In genomic region chr10:11448190-11448544, GRCh38 we compare ENCODE assay signal across 10 cellular contexts.
DNase-seq lines count a peak whose midpoint lies in the region; ATAC-seq and TF ChIP-seq lines count a peak whose summit lies in the region.
"Had no signal": no experiment of that assay in that cellular context is flagged by ENCODE, and none has a peak within 500 bp of the region (broad histone marks: within the 10 kb centered on the region; RNA-seq: fewer than 3 reads in every experiment).

No MANE protein-coding gene starts in this region.

- no peaks in the 10 kb centered on the region for H3K9me3 ChIP-seq in DND-41 (ENCODE audit: insufficient read depth, low read length, severe bottlenecking)

- H4K20me1 ChIP-seq in DND-41 (ENCODE audit: insufficient read depth, low read length), result no peaks in the 10 kb centered on the region

- POLR2A ChIA-PET in activated CD8-positive, alpha-beta T cell treated with anti-CD3 and anti-CD28 coated beads for 36 hours (lab: Charles Lee), result interaction anchor here (0.7 kb wide), 1 partner anchor 12 kb away, joined by 3 read pairs; no protein-coding TSS in a partner anchor

- no peak overlapping the region for H2AFZ ChIP-seq in DND-41 (ENCODE audit: low read depth, low read length)

- DNase-seq in DND-41 (no peak), NCI-H1048 (lab: John Stamatoyannopoulos, UW) (no peak), sciatic nerve (ENCODE audit: low spot score) (no peak)
- DNase-seq in activated CD8-positive, alpha-beta T cell treated with anti-CD3 and anti-CD28 coated beads for 36 hours, result no peak
- no peak for DNase-seq in activated CD4-positive, CD25-positive, alpha-beta regulatory T cell (lab: John Stamatoyannopoulos, UW)
- DNase-seq: stimulated activated naive CD8-positive, alpha-beta T cell treated with anti-CD3 and anti-CD28 coated beads, Interleukin-15, Interleukin-2, amounts not matched to agents 100 U/mL and 50 U/mL, for 24 hours had no signal

- no peak overlapping the region for H3K27ac ChIP-seq in DND-41 (ENCODE audit: low read length)

- H3K27me3 Mint-ChIP-seq in activated CD8-positive, alpha-beta T cell treated with anti-CD3 and anti-CD28 coated beads for 36 hours, result no peaks in the 10 kb centered on the region

- H3K4me3 ChIP-seq in DND-41 (ENCODE audit: low read depth in 1 of 2, low read length in 2 of 2), result no peak overlapping the region
- H3K4me3 ChIP-seq: lung had no signal

- H3K4me2 ChIP-seq in DND-41 (ENCODE audit: insufficient read depth, low read length), result no peak overlapping the region

- no peak overlapping the region for H3K4me3 Mint-ChIP-seq in activated CD8-positive, alpha-beta T cell treated with anti-CD3 and anti-CD28 coated beads for 36 hours

- ATAC-seq in DND-41 (ENCODE audit: insufficient read depth, low read depth) (peak; percentile 33; the same call in 1 of the 3 replicates), GM19324 (IDR thresholded peaks at IDR 0.05; ENCODE audit: low FRiP score, unreplicated experiment) (peak; percentile 68), HG02840 (IDR thresholded peaks at IDR 0.05; ENCODE audit: low FRiP score, unreplicated experiment) (peak; percentile 48), HG03575 (IDR thresholded peaks at IDR 0.05; ENCODE audit: extremely low read depth, insufficient number of reproducible peaks, low FRiP score, unreplicated experiment) (peak; percentile 30), sciatic nerve (no peak)
- no peak for ATAC-seq in activated CD8-positive, alpha-beta T cell treated with anti-CD3 and anti-CD28 coated beads for 36 hours
- ATAC-seq: stimulated activated naive CD8-positive, alpha-beta T cell treated with anti-CD3 and anti-CD28 coated beads, Interleukin-15, Interleukin-2, amounts not matched to agents 100 U/mL and 50 U/mL, for 24 hours had no signal

- no peak overlapping the region for H3K9ac ChIP-seq in DND-41 (ENCODE audit: low read depth, low read length)

- H3K27me3 ChIP-seq in DND-41 (ENCODE audit: insufficient read depth, low read length, poor library complexity), result no peaks in the 10 kb centered on the region

- no peaks in the 10 kb centered on the region for H3K4me1 ChIP-seq in DND-41 (ENCODE audit: insufficient read depth, low read length)

- no peaks in the 10 kb centered on the region for H3K9me3 Mint-ChIP-seq in activated CD8-positive, alpha-beta T cell treated with anti-CD3 and anti-CD28 coated beads for 36 hours

- no peaks in the 10 kb centered on the region for H3K79me2 ChIP-seq in DND-41 (ENCODE audit: insufficient read depth, low read length)

- CTCF ChIA-PET in activated CD8-positive, alpha-beta T cell treated with anti-CD3 and anti-CD28 coated beads for 36 hours (lab: Charles Lee), result no interaction called here

- peaks cover 2% of the 10 kb centered on the region for H3K4me1 Mint-ChIP-seq in activated CD8-positive, alpha-beta T cell treated with anti-CD3 and anti-CD28 coated beads for 36 hours (ENCODE audit: low read depth)

- no peak overlapping the region for H3K27ac Mint-ChIP-seq in activated CD8-positive, alpha-beta T cell treated with anti-CD3 and anti-CD28 coated beads for 36 hours

- no peaks in the 10 kb centered on the region for H3K36me3 ChIP-seq in DND-41 (ENCODE audit: insufficient read depth, low read length)

- no peaks in the 10 kb centered on the region for H3K36me3 Mint-ChIP-seq in activated CD8-positive, alpha-beta T cell treated with anti-CD3 and anti-CD28 coated beads for 36 hours (ENCODE audit: low read depth)

- TF ChIP-seq CTCF in DND-41 (IDR thresholded peaks at IDR 0.05; ENCODE audit: borderline replicate concordance, extremely low read depth, low read length, poor library complexity, severe bottlenecking), result no peak
- no peak for TF ChIP-seq CTCF in activated CD8-positive, alpha-beta T cell treated with anti-CD3 and anti-CD28 coated beads for 36 hours (IDR thresholded peaks at IDR 0.05)

- intact Hi-C loops in activated CD8-positive, alpha-beta T cell treated with anti-CD3 and anti-CD28 coated beads for 36 hours (cut with micrococcal nuclease), result no loop called here
- intact Hi-C loops in sciatic nerve (cut with DNase I), result no loop called here

Comparison
In these comparisons a context has a peak if more than half of its experiments do, and no peak if none do; other contexts are left out.
1. ATAC-seq: peak in DND-41 (single experiment), GM19324 (single experiment), HG02840 (single experiment) and HG03575 (single experiment); none in activated CD8-positive, alpha-beta T cell treated with anti-CD3 and anti-CD28 coated beads for 36 hours (single experiment) and sciatic nerve (single experiment).